In genomic region chr6:31580807-31581437, GRCh38 we compare ENCODE assay signal across 8 cellular contexts. TPM values are rescaled to one million over a fixed set of nuclear protein-coding genes. Genes with fewer than 3 reads are reported as not detected.
DNase-seq lines count a peak whose midpoint lies in the region; ATAC-seq, FAIRE-seq and TF ChIP-seq lines count a peak whose summit lies in the region.

No MANE protein-coding gene starts in this region.

- peak overlapping the region; percentile 64 for H3K4me3 ChIP-seq in SJCRH30
- H3K4me3 ChIP-seq in osteoblast (ENCODE audit: insufficient read depth, low read length), result peak overlapping the region; percentile 95
- H3K4me3 ChIP-seq in testis, result peak overlapping the region; percentile 59 to 60

- peak; percentile 59 for ATAC-seq in GM21528 (IDR thresholded peaks at IDR 0.05; ENCODE audit: low FRiP score, unreplicated experiment)

- H3K27ac Mint-ChIP-seq in activated naive CD4-positive, alpha-beta T cell treated with anti-CD3 and anti-CD28 coated beads for 36 hours, result peak overlapping the region; percentile 99

- H3K4me1 Mint-ChIP-seq in activated naive CD4-positive, alpha-beta T cell treated with anti-CD3 and anti-CD28 coated beads for 36 hours (ENCODE audit: low read depth), result peaks cover 50% of the 10 kb centered on the region

- no peaks in the 10 kb centered on the region for H3K36me3 ChIP-seq in SJCRH30
- H3K36me3 ChIP-seq in osteoblast (ENCODE audit: insufficient read depth, low read length), result no peaks in the 10 kb centered on the region
- H3K36me3 ChIP-seq in testis (ENCODE audit: low read depth, missing control alignments), result no peaks in the 10 kb centered on the region

- H3K9me3 ChIP-seq in SJCRH30 (replicated peaks) (no peaks in the 10 kb centered on the region), osteoblast (ENCODE audit: low read depth, low read length) (no peaks in the 10 kb centered on the region), testis (no peaks in the 10 kb centered on the region)

- peak; percentile 84 for TF ChIP-seq CTCF in D721Med (IDR thresholded peaks at IDR 0.05; ENCODE audit: insufficient read depth, missing control alignments)
- TF ChIP-seq CTCF in osteoblast (IDR thresholded peaks at IDR 0.05; ENCODE audit: extremely low read depth, low read depth, low read length), result peak; percentile 81
- TF ChIP-seq CTCF in testis (IDR thresholded peaks at IDR 0.05), result peak; percentile 89 to 99 (median 95)

- peak overlapping the region; percentile 97 for H3K4me2 ChIP-seq in osteoblast (ENCODE audit: insufficient read depth, low read length)

- H3K36me3 Mint-ChIP-seq in activated naive CD4-positive, alpha-beta T cell treated with anti-CD3 and anti-CD28 coated beads for 36 hours (ENCODE audit: low read depth), result peaks cover 42% of the 10 kb centered on the region

- H3K27me3 ChIP-seq in SJCRH30 (no peaks in the 10 kb centered on the region), osteoblast (ENCODE audit: insufficient read depth, low read length) (no peaks in the 10 kb centered on the region), testis (no peaks in the 10 kb centered on the region)

- FAIRE-seq in D721Med (lab: Jason Lieb, UNC), result no peak

- peak overlapping the region; percentile 99 for H3K4me3 Mint-ChIP-seq in activated naive CD4-positive, alpha-beta T cell treated with anti-CD3 and anti-CD28 coated beads for 36 hours

- no peaks in the 10 kb centered on the region for H3K79me2 ChIP-seq in osteoblast (ENCODE audit: insufficient read depth, low read length)

- 1% methylated on average over 30 to 46 of the region's 63 CpGs for WGBS in testis, 2 donors

- intact Hi-C loops in activated naive CD4-positive, alpha-beta T cell treated with anti-CD3 and anti-CD28 coated beads for 36 hours (cut with micrococcal nuclease), result loop anchor here (1.0 kb wide), 6 partner anchors 9 to 39 kb away; partner anchors contain the start of genes LTA, NFKBIL1 and PRRC2A
- intact Hi-C loops in testis (cut with DNase I; ENCODE audit: low total_unique reads), result no loop called here

- no peaks in the 10 kb centered on the region for H4K20me1 ChIP-seq in osteoblast (ENCODE audit: insufficient read depth, low read length)

- H2AFZ ChIP-seq in osteoblast (ENCODE audit: low read length), result peak overlapping the region; percentile 98

- no peak for TF ChIP-seq POLR2A in testis (IDR thresholded peaks at IDR 0.05)

- H3K27me3 Mint-ChIP-seq in activated naive CD4-positive, alpha-beta T cell treated with anti-CD3 and anti-CD28 coated beads for 36 hours (ENCODE audit: low read depth), result no peaks in the 10 kb centered on the region

- CTCF ChIA-PET in activated naive CD4-positive, alpha-beta T cell treated with anti-CD3 and anti-CD28 coated beads for 36 hours (lab: Charles Lee), result interaction anchor here (0.5 to 19.5 kb wide), 8 partner anchors 5 to 80 kb away, joined by 3 to 618 read pairs (median 18); partner anchors contain the start of genes ATP6V1G2, C6orf47, DDX39B and NCR3

- no peaks in the 10 kb centered on the region for H3K4me1 ChIP-seq in SJCRH30
- peaks cover 12% of the 10 kb centered on the region for H3K4me1 ChIP-seq in osteoblast (ENCODE audit: insufficient read depth, low read length)
- H3K4me1 ChIP-seq in testis, result no peaks in the 10 kb centered on the region

- DNase-seq in D721Med (ENCODE audit: insufficient read length, low spot score), result peak; percentile 86
- DNase-seq in LHCN-M2 (ENCODE audit: low read depth), result peak; percentile 71
- DNase-seq in SJCRH30, result peak; percentile 82 to 83
- DNase-seq in activated naive CD4-positive, alpha-beta T cell treated with anti-CD3 and anti-CD28 coated beads for 36 hours, result peak; percentile 90
- DNase-seq in glomerular visceral epithelial cell (ENCODE audit: extremely low spot score), result peak; percentile 81
- peak; percentile 99 for DNase-seq in osteoblast (ENCODE audit: insufficient read length, low spot score, missing footprints)
- DNase-seq in testis, result peak; percentile 92

- H3K9me3 Mint-ChIP-seq in activated naive CD4-positive, alpha-beta T cell treated with anti-CD3 and anti-CD28 coated beads for 36 hours, result no peaks in the 10 kb centered on the region

- no peak overlapping the region for H3K27ac ChIP-seq in SJCRH30
- H3K27ac ChIP-seq in osteoblast (ENCODE audit: low read depth, low read length), result peak overlapping the region; percentile 48
- peak overlapping the region; percentile 4 to 60 for H3K27ac ChIP-seq in testis

RNA-seq across cellular contexts. Expression of gene LTB, which starts 1.3 kb away (rescaled TPM):
- not detected in 2 replicates for total RNA-seq in LHCN-M2 (2014; rRNA removed)
- 0.29 TPM for polyA plus RNA-seq in LHCN-M2 (2012)
- total RNA-seq in SJCRH30 (2014; rRNA removed; shearing (Covaris generic)), result not detected in 2 replicates
- 10 to 100 TPM; 50.5 to 52.3 TPM for total RNA-seq in activated naive CD4-positive, alpha-beta T cell treated with anti-CD3 and anti-CD28 coated beads for 36 hours
- 0.29 TPM in 1 of 2 replicates, not detected in the other for total RNA-seq in osteoblast
- 1 to 10 TPM in 1 of 2 donors, not detected in 1; 2.0 TPM for total RNA-seq in testis
- 7.2 TPM for polyA plus RNA-seq in testis (ENCODE audit: insufficient read depth, low read depth, low replicate concordance)

RNA-seq across cellular contexts. Expression of gene LST1, which starts 5.2 kb away (rescaled TPM):
- total RNA-seq in LHCN-M2 (2014; rRNA removed) (not detected in 2 replicates), osteoblast (0.29 TPM in 1 of 2 replicates, not detected in the other), testis (1 to 10 TPM in 1 of 2 donors, under 1 TPM in 1; 0.71 to 1.2 TPM)
- polyA plus RNA-seq in LHCN-M2 (2012), result not detected
- not detected in 2 replicates for total RNA-seq in SJCRH30 (2014; rRNA removed; shearing (Covaris generic))
- 10 to 100 TPM; 11.5 to 12.5 TPM for total RNA-seq in activated naive CD4-positive, alpha-beta T cell treated with anti-CD3 and anti-CD28 coated beads for 36 hours
- 13.0 TPM for polyA plus RNA-seq in testis (ENCODE audit: insufficient read depth, low read depth, low replicate concordance)

RNA-seq across cellular contexts. Expression of gene TNF, which starts 5.6 kb away (rescaled TPM):
- not detected in 2 replicates for total RNA-seq in LHCN-M2 (2014; rRNA removed)
- 0.09 TPM for polyA plus RNA-seq in LHCN-M2 (2012)
- not detected in 2 replicates for total RNA-seq in SJCRH30 (2014; rRNA removed; shearing (Covaris generic))
- total RNA-seq in activated naive CD4-positive, alpha-beta T cell treated with anti-CD3 and anti-CD28 coated beads for 36 hours, result 10 to 100 TPM; 31.6 to 33.2 TPM
- not detected in 2 replicates for total RNA-seq in osteoblast
- total RNA-seq in testis, result under 1 TPM; 0.24 to 0.31 TPM
- 1.1 TPM for polyA plus RNA-seq in testis (ENCODE audit: insufficient read depth, low read depth, low replicate concordance)

RNA-seq across cellular contexts. Expression of gene LTA, which starts 8.8 kb away (rescaled TPM):
- total RNA-seq in LHCN-M2 (2014; rRNA removed) (not detected in 2 replicates), osteoblast (not detected in 2 replicates), testis (1 to 10 TPM; 1.3 to 2.6 TPM)
- polyA plus RNA-seq in LHCN-M2 (2012), result 0.04 TPM
- total RNA-seq in SJCRH30 (2014; rRNA removed; shearing (Covaris generic)), result not detected in 2 replicates
- 100 to 1,000 TPM; 165 to 173 TPM for total RNA-seq in activated naive CD4-positive, alpha-beta T cell treated with anti-CD3 and anti-CD28 coated beads for 36 hours
- 2.0 TPM for polyA plus RNA-seq in testis (ENCODE audit: insufficient read depth, low read depth, low replicate concordance)

RNA-seq across cellular contexts. Expression of gene NCR3, which starts 11.9 kb away (rescaled TPM):
- total RNA-seq in LHCN-M2 (2014; rRNA removed) (not detected in 2 replicates), osteoblast (not detected in 2 replicates), testis (1 to 10 TPM in 1 of 2 donors, not detected in 1; 2.6 TPM)
- not detected for polyA plus RNA-seq in LHCN-M2 (2012)
- not detected in 2 replicates for total RNA-seq in SJCRH30 (2014; rRNA removed; shearing (Covaris generic))
- 1 to 10 TPM; 2.8 TPM for total RNA-seq in activated naive CD4-positive, alpha-beta T cell treated with anti-CD3 and anti-CD28 coated beads for 36 hours
- 1.7 TPM for polyA plus RNA-seq in testis (ENCODE audit: insufficient read depth, low read depth, low replicate concordance)

Comparison
In these comparisons a context has a peak if more than half of its experiments do, and no peak if none do; other contexts are left out.
1. RNA of gene LTB, which starts 1.3 kb away (total RNA-seq): 50.5 to 52.3 TPM in activated naive CD4-positive, alpha-beta T cell treated with anti-CD3 and anti-CD28 coated beads for 36 hours; 2.0 TPM in testis, not detected in LHCN-M2, not detected in SJCRH30 and 0.29 TPM in osteoblast; every median in the first group is over 10 times any median in the second.
2. RNA of gene TNF, which starts 5.6 kb away (total RNA-seq): 31.6 to 33.2 TPM in activated naive CD4-positive, alpha-beta T cell treated with anti-CD3 and anti-CD28 coated beads for 36 hours; 0.24 to 0.31 TPM in testis, not detected in SJCRH30, not detected in LHCN-M2 and not detected in osteoblast; every median in the first group is over 10 times any median in the second.
3. Peak in every context shown above with its lines, with median percentiles within 50 percentile points of each other: DNase-seq, CTCF ChIP-seq and H3K4me3 ChIP-seq.